ENCODE assay signal across 8 cellular contexts in genomic region chr16:29678691-29679267, GRCh38. TPM values are rescaled to one million over a fixed set of nuclear protein-coding genes. Genes with fewer than 3 reads are reported as not detected.
A peak's percentile ranks its signal among the peaks of the same experiment; 100 is the strongest.
DNase-seq lines count a peak whose midpoint lies in the region; ATAC-seq and TF ChIP-seq lines count a peak whose summit lies in the region.

Gene QPRT (plus strand): TSS chr16:29679180. CDS start chr16:29679198, 18 bp downstream.

- H3K23ac ChIP-seq in IMR-90 (ENCODE audit: low read depth, low read length): no peak within 1 kb of the TSS

- H2AFZ ChIP-seq in IMR-90 (replicated peaks; ENCODE audit: low read length, poor library complexity): peak within 1 kb of the TSS; percentile 85

- TF ChIP-seq CTCF in IMR-90 (conservative IDR thresholded peaks at IDR 0.05; ENCODE audit: low read depth, low read length): no peak
- TF ChIP-seq CTCF in right atrium auricular region (IDR thresholded peaks at IDR 0.05): no peak

- 0 out of 2 replicates have a peak within 1 kb of the TSS, but pooled peaks have one; percentile 66 for H3K14ac ChIP-seq in IMR-90 (replicated peaks; ENCODE audit: low read depth, low read length)

- peaks cover 23% of the 10 kb centered on the region for H3K4me1 Mint-ChIP-seq in activated naive CD8-positive, alpha-beta T cell treated with anti-CD3 and anti-CD28 coated beads, Interleukin-2, amount 10 ng/mL, durations not matched to agents 7 days and 5 days

- TF ChIP-seq RAD21 in IMR-90 (IDR thresholded peaks at IDR 0.05; ENCODE audit: low read length): no peak

- no peaks in the 10 kb centered on the region for H3K9me3 Mint-ChIP-seq in activated naive CD8-positive, alpha-beta T cell treated with anti-CD3 and anti-CD28 coated beads, Interleukin-2, amount 10 ng/mL, durations not matched to agents 7 days and 5 days

- no peaks in the 10 kb centered on the region for H3K27me3 ChIP-seq in IMR-90 (ENCODE audit: control insufficient read depth, insufficient read depth, low read length)
- H3K27me3 ChIP-seq in right atrium auricular region: no peaks in the 10 kb centered on the region

- H3K36me3 ChIP-seq in IMR-90 (ENCODE audit: control insufficient read depth, insufficient read depth, low read length) (no peaks in the 10 kb centered on the region), right atrium auricular region (no peaks in the 10 kb centered on the region)

- in situ Hi-C loops in IMR-90 (cut with MboI; ENCODE audit: low sequenced_read_pairs): no loop called here

- H3K27ac Mint-ChIP-seq in activated naive CD8-positive, alpha-beta T cell treated with anti-CD3 and anti-CD28 coated beads, Interleukin-2, amount 10 ng/mL, durations not matched to agents 7 days and 5 days: peak within 1 kb of the TSS; percentile 86

- ATAC-seq in IMR-90 (ENCODE audit: low read depth) (peak; percentile 88), HG03520 (IDR thresholded peaks at IDR 0.05; ENCODE audit: unreplicated experiment) (no peak), GM21423 (IDR thresholded peaks at IDR 0.05; ENCODE audit: unreplicated experiment) (no peak), HG02973 (IDR thresholded peaks at IDR 0.05; ENCODE audit: unreplicated experiment) (no peak)
- ATAC-seq in activated naive CD8-positive, alpha-beta T cell treated with anti-CD3 and anti-CD28 coated beads, Interleukin-2, amount 10 ng/mL, durations not matched to agents 7 days and 5 days (ENCODE audit: low read depth): peak; percentile 9

- H3K4me1 ChIP-seq in IMR-90 (ENCODE audit: control insufficient read depth, insufficient read depth, low read length): peaks cover 10% of the 10 kb centered on the region; the same call in 1 of the 2 replicates
- peaks cover 0 to 23% of the 10 kb centered on the region in 2 donors for H3K4me1 ChIP-seq in right atrium auricular region

- dilution Hi-C loops in IMR-90 (cut with HindIII; ENCODE audit: low sequenced_read_pairs, unreplicated experiment): no loop called here

- no peak within 1 kb of the TSS for H2BK15ac ChIP-seq in IMR-90 (ENCODE audit: low read depth, low read length)

- intact Hi-C loops in IMR-90 (cut with micrococcal nuclease): no loop called here

- H3K4me3 Mint-ChIP-seq in activated naive CD8-positive, alpha-beta T cell treated with anti-CD3 and anti-CD28 coated beads, Interleukin-2, amount 10 ng/mL, durations not matched to agents 7 days and 5 days: peak within 1 kb of the TSS; percentile 82

- H3K4me2 ChIP-seq in IMR-90 (ENCODE audit: low read depth, low read length): peak within 1 kb of the TSS; percentile 59

- TF ChIP-seq POLR2A in IMR-90 (IDR thresholded peaks at IDR 0.05; ENCODE audit: low read depth, low read length): no peak

- no peak within 1 kb of the TSS for H2BK5ac ChIP-seq in IMR-90 (ENCODE audit: low read depth, low read length, poor library complexity, severe bottlenecking)

- no peaks in the 10 kb centered on the region for H3K9me3 ChIP-seq in IMR-90 (ENCODE audit: control insufficient read depth, insufficient read depth, low read length)
- H3K9me3 ChIP-seq in right atrium auricular region: no peaks in the 10 kb centered on the region

- no peak within 1 kb of the TSS for H4K91ac ChIP-seq in IMR-90 (ENCODE audit: insufficient read depth, low read depth, low read length)

- POLR2A ChIA-PET in IMR-90 (lab: Charles Lee; ENCODE audit: unreplicated experiment): no interaction called here
- POLR2A ChIA-PET in activated naive CD8-positive, alpha-beta T cell treated with anti-CD3 and anti-CD28 coated beads, Interleukin-2, amount 10 ng/mL, durations not matched to agents 7 days and 5 days (lab: Charles Lee): interaction anchor here (0.7 to 4.6 kb wide), 8 partner anchors 11 to 297 kb away, joined by 3 to 32 read pairs (median 4); partner anchors contain the start of genes KIF22, PAGR1, SPN and TMEM219

- peaks cover 14% of the 10 kb centered on the region for H3K36me3 Mint-ChIP-seq in activated naive CD8-positive, alpha-beta T cell treated with anti-CD3 and anti-CD28 coated beads, Interleukin-2, amount 10 ng/mL, durations not matched to agents 7 days and 5 days

- peak within 1 kb of the TSS; percentile 16; the same call in 1 of the 2 replicates for H3K18ac ChIP-seq in IMR-90 (ENCODE audit: low read depth, low read length)

- peak within 1 kb of the TSS; percentile 22 to 28; a peak in 1 of 4 replicates for H4K8ac ChIP-seq in IMR-90 (ENCODE audit: low read depth in 2 of 2, low read length in 2 of 2)

- H3K27ac ChIP-seq in IMR-90 (ENCODE audit: insufficient read depth, low read length): peak within 1 kb of the TSS; percentile 56; the same call in 1 of the 2 replicates
- peak within 1 kb of the TSS; percentile 74 to 79 for H3K27ac ChIP-seq in right atrium auricular region

- no TSS peak for BruUV-seq in IMR-90 (replicated peaks; lab: Mats Ljungman, UMichigan)

- peak; percentile 62 for DNase-seq in EL
- DNase-seq in IMR-90: peak; percentile 22
- no peak for DNase-seq in activated naive CD8-positive, alpha-beta T cell treated with anti-CD3 and anti-CD28 coated beads, Interleukin-2, amount 10 ng/mL, durations not matched to agents 7 days and 5 days
- no peak for DNase-seq in right atrium auricular region (ENCODE audit: low spot score)
- peak; percentile 19 for DNase-seq in putamen (ENCODE audit: low spot score)

- peak within 1 kb of the TSS; percentile 48; the same call in 1 of the 2 replicates for H2BK120ac ChIP-seq in IMR-90 (ENCODE audit: low read depth, low read length)

- H4K20me1 ChIP-seq in IMR-90 (ENCODE audit: insufficient read depth, low read length): no peaks in the 10 kb centered on the region

- H3K27me3 Mint-ChIP-seq in activated naive CD8-positive, alpha-beta T cell treated with anti-CD3 and anti-CD28 coated beads, Interleukin-2, amount 10 ng/mL, durations not matched to agents 7 days and 5 days: no peaks in the 10 kb centered on the region

- H2AK9ac ChIP-seq in IMR-90 (replicated peaks; ENCODE audit: low read depth, low read length, poor library complexity): peak within 1 kb of the TSS; percentile 37

- no peak within 1 kb of the TSS for H2BK20ac ChIP-seq in IMR-90 (ENCODE audit: low read depth, low read length)

- peak within 1 kb of the TSS; percentile 59; the same call in 1 of the 2 replicates for H4K5ac ChIP-seq in IMR-90 (ENCODE audit: low read depth, low read length)

- H3K9ac ChIP-seq in IMR-90 (ENCODE audit: low read depth, low read length): no peak within 1 kb of the TSS; the same call in 1 of the 2 replicates

- peak within 1 kb of the TSS; percentile 65 for H3K4ac ChIP-seq in IMR-90 (ENCODE audit: low read depth, low read length)

- H2AK5ac ChIP-seq in IMR-90 (ENCODE audit: low read depth, low read length): no peak within 1 kb of the TSS

- CTCF ChIA-PET in IMR-90 (lab: Yijun Ruan, JAX): interaction anchor here (1.7 kb wide), 1 partner anchor 21 kb away, joined by 5 read pairs; no protein-coding TSS in a partner anchor

- WGBS in IMR-90 (ENCODE audit: extremely low coverage in 2 of 2, insufficient read length in 1 of 2), 2 experiments: no CpG with 5 or more reads among the region's 5 CpGs

- H3K56ac ChIP-seq in IMR-90 (ENCODE audit: extremely low read depth, insufficient read depth, low read length): no peak within 1 kb of the TSS

- peaks cover 2% of the 10 kb centered on the region; the same call in 1 of the 2 replicates for H3K9me1 ChIP-seq in IMR-90 (ENCODE audit: insufficient read depth, low read length)

- no peaks in the 10 kb centered on the region for H3K79me1 ChIP-seq in IMR-90 (ENCODE audit: low read depth in 1 of 2, low read length in 2 of 2)

- H3K4me3 ChIP-seq in IMR-90 (ENCODE audit: insufficient read depth, low read depth, low read length) (peak within 1 kb of the TSS; percentile 30), right atrium auricular region (peak within 1 kb of the TSS; percentile 22 to 49)

TF ChIP-seq in IMR-90, 13 proteins besides CTCF, POLR2A, EP300 and RAD21:
- TF ChIP-seq, protein P1, sequence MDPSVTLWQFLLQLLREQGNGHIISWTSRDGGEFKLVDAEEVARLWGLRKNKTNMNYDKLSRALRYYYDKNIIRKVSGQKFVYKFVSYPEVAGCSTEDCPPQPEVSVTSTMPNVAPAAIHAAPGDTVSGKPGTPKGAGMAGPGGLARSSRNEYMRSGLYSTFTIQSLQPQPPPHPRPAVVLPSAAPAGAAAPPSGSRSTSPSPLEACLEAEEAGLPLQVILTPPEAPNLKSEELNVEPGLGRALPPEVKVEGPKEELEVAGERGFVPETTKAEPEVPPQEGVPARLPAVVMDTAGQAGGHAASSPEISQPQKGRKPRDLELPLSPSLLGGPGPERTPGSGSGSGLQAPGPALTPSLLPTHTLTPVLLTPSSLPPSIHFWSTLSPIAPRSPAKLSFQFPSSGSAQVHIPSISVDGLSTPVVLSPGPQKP (IDR thresholded peaks at IDR 0.05; ENCODE audit: borderline replicate concordance, low read depth, low read length): no peak
- TF ChIP-seq FOS (IDR thresholded peaks at IDR 0.05; ENCODE audit: low read depth, low read length): no peak
- no peak for TF ChIP-seq CHD1 (IDR thresholded peaks at IDR 0.05; ENCODE audit: low read depth, low read length)
- TF ChIP-seq MAFK (IDR thresholded peaks at IDR 0.05; ENCODE audit: low read depth, low read length): no peak
- no peak for TF ChIP-seq RCOR1 (IDR thresholded peaks at IDR 0.05; ENCODE audit: insufficient replicate concordance, low read length)
- TF ChIP-seq MAZ (IDR thresholded peaks at IDR 0.05; ENCODE audit: borderline replicate concordance, low read depth, low read length): peak; percentile 30; the same call in 1 of the 2 replicates
TF ChIP-seq in IMR-90: peak in this region for 1.

RNA-seq across cellular contexts. Expression of gene QPRT, which starts in this region (rescaled TPM):
- total RNA-seq in IMR-90 (2012; rRNA removed): 3.4 and 3.6 TPM in 2 replicates
- polyA plus RNA-seq in IMR-90 (2012; rRNA removed): 6.3 and 6.8 TPM in 2 replicates
- 7.5 and 16.3 TPM in 2 replicates for polyA plus RNA-seq in IMR-90 (2012; cell fraction: cytosol; rRNA removed)
- polyA plus RNA-seq in IMR-90 (2012; cell fraction: nucleus; rRNA removed; ENCODE audit: low replicate concordance): 9.0 and 10.8 TPM in 2 replicates
- total RNA-seq in activated naive CD8-positive, alpha-beta T cell treated with anti-CD3 and anti-CD28 coated beads, Interleukin-2, amount 10 ng/mL, durations not matched to agents 7 days and 5 days: 10 to 100 TPM in 1 of 2 experiments, 1 to 10 TPM in 1; 7.4 to 10.0 TPM
- 10 to 100 TPM; 18.3 to 38.2 TPM for total RNA-seq in right atrium auricular region

Comparison
In these comparisons a context has a peak if more than half of its experiments do, and no peak if none do; other contexts are left out.
1. DNase-seq: peak in EL (single experiment), IMR-90 (single experiment) and putamen (single experiment); none in activated naive CD8-positive, alpha-beta T cell treated with anti-CD3 and anti-CD28 coated beads, Interleukin-2, amount 10 ng/mL, durations not matched to agents 7 days and 5 days (single experiment) and right atrium auricular region (single experiment).
2. ATAC-seq: peak in IMR-90 (single experiment) and activated naive CD8-positive, alpha-beta T cell treated with anti-CD3 and anti-CD28 coated beads, Interleukin-2, amount 10 ng/mL, durations not matched to agents 7 days and 5 days (single experiment); none in HG03520 (single experiment), GM21423 (single experiment) and HG02973 (single experiment).